8 cellular contexts compared by ENCODE assay signal in the genomic region with DNA sequence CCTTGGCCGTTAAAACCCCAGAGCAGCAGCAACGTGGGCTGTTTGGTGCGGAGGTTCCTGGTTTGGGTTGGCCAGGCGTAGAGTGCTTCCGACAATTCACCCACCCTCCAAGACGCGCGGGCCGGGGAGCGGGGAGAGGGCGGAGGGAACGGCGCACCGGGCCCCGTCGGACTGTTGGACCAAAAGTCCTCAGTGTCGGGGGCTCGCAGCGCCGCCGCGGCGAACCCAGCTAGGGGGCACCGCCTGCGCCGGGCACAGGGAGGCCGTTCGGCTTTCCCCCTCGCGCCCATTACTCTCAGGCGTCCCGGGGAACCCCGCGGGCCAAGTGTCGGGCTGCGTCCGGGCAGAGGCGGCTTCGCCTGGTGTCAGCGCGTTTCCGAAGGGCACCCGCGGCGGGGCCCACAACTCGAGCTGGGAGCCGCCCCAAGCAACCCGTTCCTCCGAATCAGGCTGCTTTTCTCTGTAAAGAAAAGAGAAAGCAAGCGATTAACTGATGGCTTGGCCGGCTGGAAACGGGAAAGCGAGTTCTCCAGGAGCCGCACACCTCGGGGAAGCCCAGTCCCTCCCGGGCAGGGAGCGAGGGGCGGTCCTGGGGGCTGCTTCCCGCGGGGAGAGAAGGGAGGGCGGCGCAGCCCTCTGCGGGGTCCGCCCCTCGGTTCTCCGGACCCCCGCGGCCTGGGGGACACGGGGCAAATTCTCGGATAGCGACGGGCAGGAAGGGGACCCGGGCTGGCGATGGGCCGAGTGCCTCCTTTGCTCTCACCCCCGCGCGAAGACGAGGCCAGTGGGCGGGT.
DNase-seq lines count a peak whose midpoint lies in the region; ATAC-seq and TF ChIP-seq lines count a peak whose summit lies in the region.

No MANE protein-coding gene starts in this region.

- H2AFZ ChIP-seq in parathyroid adenoma: peak overlapping the region; percentile 74

- H3K27ac Mint-ChIP-seq in CD4-positive, alpha-beta T cell: no peak overlapping the region

- peak overlapping the region; percentile 8 for H3K4me3 ChIP-seq in parathyroid adenoma (ENCODE audit: low read depth, low read length)

- H3K9me3 Mint-ChIP-seq in CD4-positive, alpha-beta T cell: no peaks in the 10 kb centered on the region

- TF ChIP-seq CTCF in CD4-positive, alpha-beta T cell (IDR thresholded peaks at IDR 0.05): no peak
- TF ChIP-seq CTCF in parathyroid adenoma (IDR thresholded peaks at IDR 0.05): no peak

- peak overlapping the region; percentile 58 for H3K4me2 ChIP-seq in parathyroid adenoma (ENCODE audit: low read length)

- H3K27me3 ChIP-seq in CD4-positive, alpha-beta T cell (ENCODE audit: control insufficient read depth, insufficient read depth, low read length): peaks cover 16% of the 10 kb centered on the region
- peaks cover 5% of the 10 kb centered on the region for H3K27me3 ChIP-seq in parathyroid adenoma (ENCODE audit: control insufficient read depth, insufficient read depth, low read length)

- CTCF ChIA-PET in CD4-positive, alpha-beta T cell (lab: Charles Lee): no interaction called here

- H3K36me3 Mint-ChIP-seq in CD4-positive, alpha-beta T cell (ENCODE audit: low read depth): peaks cover 9% of the 10 kb centered on the region

- no peaks in the 10 kb centered on the region for H3K36me3 ChIP-seq in parathyroid adenoma (ENCODE audit: control insufficient read depth, insufficient read depth, low read length)

- POLR2A ChIA-PET in CD4-positive, alpha-beta T cell (lab: Charles Lee): interaction anchor here (1.2 kb wide), 2 partner anchors 145 to 146 kb away, joined by 3 to 4 read pairs; partner anchors contain the start of gene ERCC6L2

- intact Hi-C loops in CD4-positive, alpha-beta T cell (cut with DNase I, micrococcal nuclease): no loop called here
- intact Hi-C loops in head of caudate nucleus (cut with DNase I): no loop called here

- no peaks in the 10 kb centered on the region for H3K79me2 ChIP-seq in parathyroid adenoma

- peak overlapping the region; percentile 19 for H3K9ac ChIP-seq in parathyroid adenoma

- DNase-seq in CD4-positive, alpha-beta T cell: peak in 9 of 10 experiments; percentile 27 to 54 (median 36)
- DNase-seq in NCI-H1105 treated with DMSO at 0.1 percent for 48 hours (lab: John Stamatoyannopoulos, UW) (peak; percentile 10), activated gamma-delta T cell (lab: John Stamatoyannopoulos, UW) (peak; percentile 55), head of caudate nucleus (peak in 31 of 42 donors; percentile 18 to 66 (median 33)), COLO829 (ENCODE audit: low spot score) (no peak)

- peaks cover 53% of the 10 kb centered on the region for H3K27me3 Mint-ChIP-seq in CD4-positive, alpha-beta T cell

- H3K4me1 ChIP-seq in parathyroid adenoma: no peaks in the 10 kb centered on the region

- H3K9me3 ChIP-seq in CD4-positive, alpha-beta T cell (ENCODE audit: control insufficient read depth, low read length): no peaks in the 10 kb centered on the region
- H3K9me3 ChIP-seq in parathyroid adenoma (ENCODE audit: control insufficient read depth, low read length): no peaks in the 10 kb centered on the region

- ATAC-seq in CD4-positive, alpha-beta T cell (ENCODE audit: poor library complexity): peak; percentile 55
- ATAC-seq in GM18858 (IDR thresholded peaks at IDR 0.05; ENCODE audit: unreplicated experiment): no peak
- ATAC-seq in GM21737 (IDR thresholded peaks at IDR 0.05; ENCODE audit: unreplicated experiment): no peak

- peak overlapping the region; percentile 88 for H3K4me3 Mint-ChIP-seq in CD4-positive, alpha-beta T cell

- peaks cover 59% of the 10 kb centered on the region for H3K4me1 Mint-ChIP-seq in CD4-positive, alpha-beta T cell (ENCODE audit: low read depth)

- H3K27ac ChIP-seq in CD4-positive, alpha-beta T cell (ENCODE audit: low read depth, low read length): peak overlapping the region; percentile 25
- H3K27ac ChIP-seq in parathyroid adenoma: no peak overlapping the region
